Comparison of ENCODE assay signal across 25 cellular contexts in genomic region chr22:48449466-48450187, GRCh38.
A peak's percentile ranks its signal among the peaks of the same experiment; 100 is the strongest.
DNase-seq lines count a peak whose midpoint lies in the region; ATAC-seq and TF ChIP-seq lines count a peak whose summit lies in the region.
"Had no signal": no experiment of that assay in that cellular context is flagged by ENCODE, and none has a peak within 500 bp of the region (broad histone marks: within the 10 kb centered on the region; RNA-seq: fewer than 3 reads in every experiment).

No MANE protein-coding gene starts in this region.

- intact Hi-C loops in upper lobe of right lung (cut with DNase I): loop anchor here (10.0 kb wide), 1 partner anchor 455 kb away; no protein-coding TSS in a partner anchor

- H4K8ac ChIP-seq in neuronal stem cell (ENCODE audit: low read depth, low read length): no peak overlapping the region

- H3K4ac ChIP-seq in neuronal stem cell (ENCODE audit: low read length): no peak overlapping the region

- H3K36me3 ChIP-seq in neuronal stem cell (replicated peaks in 1 of 2; ENCODE audit: control insufficient read depth in 2 of 2, insufficient read depth in 2 of 2, low read length in 2 of 2): no peaks in the 10 kb centered on the region
- no peaks in the 10 kb centered on the region for H3K36me3 ChIP-seq in upper lobe of right lung
- H3K36me3 ChIP-seq: HAP-1, SJCRH30 had no signal

- H3K4me2 ChIP-seq in neuronal stem cell (ENCODE audit: insufficient read depth, low read length, poor library complexity, severe bottlenecking): no peak overlapping the region
- H3K4me2 ChIP-seq: GM23338, KMS-11 had no signal

- no peak overlapping the region for H3K27ac Mint-ChIP-seq in activated T-helper 17 cell treated with anti-CD3 and anti-CD28 coated beads, Interleukin-2, amount 50 U/mL, for 72 hours
- H3K27ac Mint-ChIP-seq: CD14-positive monocyte, GM23338 had no signal

- no peak overlapping the region for H3K4me3 Mint-ChIP-seq in activated T-helper 17 cell treated with anti-CD3 and anti-CD28 coated beads, Interleukin-2, amount 50 U/mL, for 72 hours
- H3K4me3 Mint-ChIP-seq: CD14-positive monocyte, GM23338 had no signal

- no peak overlapping the region for H2BK15ac ChIP-seq in neuronal stem cell (ENCODE audit: low read length)

- H3K79me1 ChIP-seq in neuronal stem cell (ENCODE audit: low read depth, low read length): no peaks in the 10 kb centered on the region

- TF ChIP-seq CTCF in upper lobe of right lung (IDR thresholded peaks at IDR 0.05): no peak

- no peak overlapping the region for H4K91ac ChIP-seq in neuronal stem cell (ENCODE audit: low read depth, low read length, poor library complexity)

- no peaks in the 10 kb centered on the region for H3K4me1 ChIP-seq in neuronal stem cell (ENCODE audit: control insufficient read depth in 2 of 2, insufficient read depth in 1 of 2, low read depth in 1 of 2, low read length in 2 of 2)
- no peaks in the 10 kb centered on the region for H3K4me1 ChIP-seq in upper lobe of right lung
- H3K4me1 ChIP-seq: HAP-1, SJCRH30 had no signal

- peak overlapping the region; percentile 30 for H2BK12ac ChIP-seq in neuronal stem cell (ENCODE audit: low read length)

- no peaks in the 10 kb centered on the region for H3K27me3 Mint-ChIP-seq in activated T-helper 17 cell treated with anti-CD3 and anti-CD28 coated beads, Interleukin-2, amount 50 U/mL, for 72 hours

- H3K18ac ChIP-seq in neuronal stem cell (ENCODE audit: low read length): peak overlapping the region; percentile 69

- no peaks in the 10 kb centered on the region for H3K36me3 Mint-ChIP-seq in activated T-helper 17 cell treated with anti-CD3 and anti-CD28 coated beads, Interleukin-2, amount 50 U/mL, for 72 hours (ENCODE audit: low read depth)
- H3K36me3 Mint-ChIP-seq: CD14-positive monocyte had no signal

- no peak overlapping the region for H2AK5ac ChIP-seq in neuronal stem cell (ENCODE audit: low read depth, low read length)

- H2AFZ ChIP-seq in neuronal stem cell (ENCODE audit: low read length): no peak overlapping the region
- H2AFZ ChIP-seq: GM23338 had no signal

- no peaks in the 10 kb centered on the region for H3K4me1 Mint-ChIP-seq in activated T-helper 17 cell treated with anti-CD3 and anti-CD28 coated beads, Interleukin-2, amount 50 U/mL, for 72 hours
- H3K4me1 Mint-ChIP-seq: CD14-positive monocyte, GM23338 had no signal

- H3K9ac ChIP-seq in neuronal stem cell (ENCODE audit: low read depth, low read length, poor library complexity): no peak overlapping the region
- H3K9ac ChIP-seq: KMS-11 had no signal

- H3K14ac ChIP-seq in neuronal stem cell (ENCODE audit: low read length): peak overlapping the region; percentile 43

- peaks cover 0 to 7% (median 0%) of the 10 kb centered on the region in 3 experiments for H3K27me3 ChIP-seq in neuronal stem cell (ENCODE audit: control insufficient read depth in 3 of 3, insufficient read depth in 3 of 3, low read depth in 1 of 3, low read length in 3 of 3)
- peaks cover 7% of the 10 kb centered on the region for H3K27me3 ChIP-seq in upper lobe of right lung

- H3K27ac ChIP-seq in neuronal stem cell (replicated peaks; ENCODE audit: low read length): no peak overlapping the region
- no peak overlapping the region for H3K27ac ChIP-seq in upper lobe of right lung
- H3K27ac ChIP-seq: 22Rv1, KMS-11, SJCRH30 had no signal

- no peaks in the 10 kb centered on the region for H3K9me3 Mint-ChIP-seq in activated T-helper 17 cell treated with anti-CD3 and anti-CD28 coated beads, Interleukin-2, amount 50 U/mL, for 72 hours
- H3K9me3 Mint-ChIP-seq: GM23338 had no signal

- H3K4me3 ChIP-seq in neuronal stem cell (ENCODE audit: low read length in 2 of 2) (no peak overlapping the region), upper lobe of right lung (no peak overlapping the region)
- H3K4me3 ChIP-seq: GM23338, HAP-1, SJCRH30 had no signal

- in situ Hi-C loops in G401 (cut with HindIII; ENCODE audit: low sequenced_read_pairs): no loop called here

- H3K9me3 ChIP-seq in neuronal stem cell (replicated peaks in 1 of 2; ENCODE audit: control insufficient read depth in 2 of 2, insufficient read depth in 1 of 2, low read depth in 1 of 2, low read length in 2 of 2): no peaks in the 10 kb centered on the region
- H3K9me3 ChIP-seq in upper lobe of right lung: no peaks in the 10 kb centered on the region
- H3K9me3 ChIP-seq: HAP-1, SJCRH30 had no signal

- ATAC-seq in upper lobe of right lung: no peak
- ATAC-seq in activated T-helper 17 cell treated with anti-CD3 and anti-CD28 coated beads, Interleukin-2, amount 50 U/mL, for 72 hours (replicated peaks): no peak
- ATAC-seq in HG03045 (IDR thresholded peaks at IDR 0.05; ENCODE audit: unreplicated experiment): no peak
- ATAC-seq: GM23338, Panc1 had no signal

- H2BK5ac ChIP-seq in neuronal stem cell (ENCODE audit: low read length): no peak overlapping the region

- WGBS in neuronal stem cell (ENCODE audit: extremely low coverage in 2 of 2, insufficient read length in 2 of 2, insufficient replicate concordance in 1 of 2), 2 donors: no CpG with 5 or more reads among the region's 15 CpGs

- peak; percentile 27 for DNase-seq in activated effector memory CD4-positive, alpha-beta T cell treated with anti-CD3 and anti-CD28 coated beads, Interleukin-2, amount 50 U/mL, for 16 hours
- no peak for DNase-seq in activated effector memory CD4-positive, alpha-beta T cell treated with Interleukin-2 at 50 U/mL for 16 hours
- DNase-seq in astrocyte of the hippocampus (ENCODE audit: low read depth, low spot score) (peak; percentile 45), neuronal stem cell (ENCODE audit: low spot score) (no peak), upper lobe of right lung (peak; percentile 46), G401 (ENCODE audit: low spot score) (no peak)
- DNase-seq: AML-193, EL, IMR-90, NCI-H1105, NCI-H146, NCI-H2029 treated with DMSO at 0.1 percent for 48 hours, NCI-H2171, NCI-H345, NCI-H524, NCI-H774, SJCRH30 had no signal

- no peak overlapping the region for H2BK120ac ChIP-seq in neuronal stem cell (ENCODE audit: low read depth, low read length)

- H3K23ac ChIP-seq in neuronal stem cell (ENCODE audit: low read depth, low read length, poor library complexity): no peak overlapping the region

Comparison
In these comparisons a context has a peak if more than half of its experiments do, and no peak if none do; other contexts are left out.
1. DNase-seq: peak in activated effector memory CD4-positive, alpha-beta T cell treated with anti-CD3 and anti-CD28 coated beads, Interleukin-2, amount 50 U/mL, for 16 hours (single experiment), astrocyte of the hippocampus (single experiment) and upper lobe of right lung (single experiment); none in activated effector memory CD4-positive, alpha-beta T cell treated with Interleukin-2 at 50 U/mL for 16 hours (single experiment), neuronal stem cell (single experiment) and G401 (single experiment).